ENCODE assay signal across 21 cellular contexts in genomic region chr9:136717399-136717798, GRCh38. TPM values are rescaled to one million over a fixed set of nuclear protein-coding genes. Genes with fewer than 3 reads are reported as not detected.
DNase-seq lines count a peak whose midpoint lies in the region; ATAC-seq, FAIRE-seq and TF ChIP-seq lines count a peak whose summit lies in the region.
"Had no signal": no experiment of that assay in that cellular context is flagged by ENCODE, and none has a peak within 500 bp of the region (broad histone marks: within the 10 kb centered on the region; RNA-seq: fewer than 3 reads in every experiment).

No MANE protein-coding gene starts in this region.

- H3K27ac ChIP-seq in BLaER1 (no peak overlapping the region), HEK293 (ENCODE audit: extremely low read depth, low read depth, low read length) (no peak overlapping the region), H1 (ENCODE audit: low read depth, low read length) (no peak overlapping the region), osteoblast (ENCODE audit: low read depth, low read length) (no peak overlapping the region), Karpas-422 (ENCODE audit: low read length) (no peak overlapping the region)
- H3K27ac ChIP-seq: C4-2B had no signal

- H2AFZ ChIP-seq in H1 (ENCODE audit: low read length) (no peak overlapping the region), osteoblast (ENCODE audit: low read length) (no peak overlapping the region), Karpas-422 (ENCODE audit: low read length) (no peak overlapping the region)

- H4K8ac ChIP-seq in H1 (ENCODE audit: extremely low read depth, insufficient read depth, low read length): peak overlapping the region; percentile 51; the same call in 1 of the 2 replicates

- CTCF ChIA-PET in HEK293 (lab: Yijun Ruan, JAX): no interaction called here
- CTCF ChIA-PET in H1 (lab: Charles Lee; ENCODE audit: partially characterized antibody): interaction anchor here (1.3 to 9.2 kb wide), 2 partner anchors 11 to 40 kb away, joined by 3 to 62 read pairs; partner anchors contain the start of gene LCN8

- ATAC-seq in GM21786 (IDR thresholded peaks at IDR 0.05; ENCODE audit: unreplicated experiment) (no peak), HG03354 (IDR thresholded peaks at IDR 0.05; ENCODE audit: poor library complexity, severe bottlenecking, unreplicated experiment) (no peak)

- no peak overlapping the region for H3K4ac ChIP-seq in H1 (replicated peaks; ENCODE audit: insufficient read length, low read depth, low read length)

- no peak for FAIRE-seq in H1 (lab: Jason Lieb, UNC)
- FAIRE-seq: D721Med, HTR-8/SVneo had no signal

- peaks cover 21% of the 10 kb centered on the region for H3K79me1 ChIP-seq in H1 (ENCODE audit: low read depth, low read length)

- H3K27me3 ChIP-seq in BLaER1 (no peaks in the 10 kb centered on the region), H1 (replicated peaks in 1 of 4; ENCODE audit: control insufficient read depth in 3 of 4, extremely low read depth in 1 of 4, insufficient read depth in 3 of 4, low read length in 3 of 4) (no peaks in the 10 kb centered on the region), osteoblast (ENCODE audit: insufficient read depth, low read length) (peaks cover 13% of the 10 kb centered on the region), Karpas-422 (ENCODE audit: low read length) (no peaks in the 10 kb centered on the region)

- no peak for TF ChIP-seq RAD21 in H1 (IDR thresholded peaks at IDR 0.05 in 1 of 2, conservative IDR thresholded peaks at IDR 0.05 in 1 of 2; ENCODE audit: low read depth in 2 of 2, low read length in 2 of 2)

- H2BK120ac ChIP-seq in H1 (replicated peaks; ENCODE audit: low read depth, low read length): no peak overlapping the region

- peaks cover 92% of the 10 kb centered on the region for H4K20me1 ChIP-seq in BLaER1
- H4K20me1 ChIP-seq in H1 (replicated peaks in 1 of 2; ENCODE audit: control insufficient read depth in 1 of 2, insufficient read depth in 2 of 2, low read length in 2 of 2): peaks cover 22 to 31% of the 10 kb centered on the region in 2 experiments
- peaks cover 16% of the 10 kb centered on the region for H4K20me1 ChIP-seq in osteoblast (ENCODE audit: insufficient read depth, low read length)
- H4K20me1 ChIP-seq in Karpas-422 (ENCODE audit: insufficient read depth, low read depth, low read length): 0 out of 2 replicates have a peak, but pooled peaks cover 5% of the 10 kb centered on the region

- H2BK15ac ChIP-seq in H1 (ENCODE audit: low read length): no peak overlapping the region

- peaks cover 3% of the 10 kb centered on the region; the same call in 1 of the 2 replicates for H3K23me2 ChIP-seq in H1 (ENCODE audit: low read depth, low read length)

- H3K9ac ChIP-seq in BLaER1 (peak overlapping the region; percentile 50; the same call in 1 of the 2 replicates), H1 (replicated peaks in 1 of 4; ENCODE audit: extremely low read depth in 1 of 4, low read depth in 3 of 4, low read length in 3 of 4) (no peak overlapping the region), Karpas-422 (ENCODE audit: low read length) (no peak overlapping the region)

- 79% methylated on average over 6 of the region's 16 CpGs; no CpG with 5 or more reads in 1 of the 2 experiments for WGBS in H1 (ENCODE audit: extremely low coverage in 1 of 2, insufficient coverage in 1 of 2, insufficient read length in 1 of 2, insufficient replicate concordance in 2 of 2, low coverage in 1 of 2, low lambda C conversion rate in 2 of 2, missing lambda C conversion rate in 1 of 2), 2 experiments

- H3K79me2 ChIP-seq in H1 (ENCODE audit: control insufficient read depth in 1 of 2, insufficient read depth in 2 of 2, low read length in 2 of 2) (peaks cover 0 to 11% of the 10 kb centered on the region in 2 experiments; a peak in 1 of 4 replicates), osteoblast (ENCODE audit: insufficient read depth, low read length) (no peaks in the 10 kb centered on the region), Karpas-422 (ENCODE audit: low read length) (no peaks in the 10 kb centered on the region)

- H3K56ac ChIP-seq in H1 (replicated peaks; ENCODE audit: insufficient read length, low read depth, low read length): no peak overlapping the region

- H3K4me3 ChIP-seq in BLaER1: no peak overlapping the region
- no peak overlapping the region for H3K4me3 ChIP-seq in HEK293 (ENCODE audit: low read depth, low read length)
- H3K4me3 ChIP-seq in H1 (ENCODE audit: extremely low read depth in 1 of 4, insufficient read depth in 2 of 4, low read depth in 3 of 4, low read length in 4 of 4): no peak overlapping the region
- no peak overlapping the region for H3K4me3 ChIP-seq in osteoblast (ENCODE audit: insufficient read depth, low read length)
- no peak overlapping the region for H3K4me3 ChIP-seq in Karpas-422 (ENCODE audit: low read length)
- H3K4me3 ChIP-seq: HAP-1 had no signal

- no peak overlapping the region for H3K14ac ChIP-seq in H1 (ENCODE audit: insufficient read length)

- H3K18ac ChIP-seq in H1 (ENCODE audit: extremely low read depth, low read length): no peak overlapping the region

- no peak for TF ChIP-seq CTCF in HEK293 (tag by site-specific recombination; IDR thresholded peaks at IDR 0.05)
- TF ChIP-seq CTCF in H1 (IDR thresholded peaks at IDR 0.05; ENCODE audit: control extremely low read depth in 1 of 3, insufficient read depth in 1 of 3, low read depth in 1 of 3, low read length in 3 of 3): no peak
- no peak for TF ChIP-seq CTCF in osteoblast (IDR thresholded peaks at IDR 0.05; ENCODE audit: extremely low read depth, low read depth, low read length)

- no peak overlapping the region for H2BK20ac ChIP-seq in H1 (ENCODE audit: low read length)

- no peak overlapping the region for H2BK5ac ChIP-seq in H1 (ENCODE audit: low read depth, low read length)

- no peak overlapping the region for H3K23ac ChIP-seq in H1 (ENCODE audit: insufficient read length)

- TF ChIP-seq EP300 in H1 (IDR thresholded peaks at IDR 0.05; ENCODE audit: borderline replicate concordance in 1 of 2, low read depth in 2 of 2, low read length in 2 of 2): no peak

- TF ChIP-seq POLR2A in H1 (IDR thresholded peaks at IDR 0.05; ENCODE audit: control extremely low read depth in 1 of 2, low read depth in 2 of 2, low read length in 2 of 2): no peak

- no peak overlapping the region for H2BK12ac ChIP-seq in H1 (ENCODE audit: low read depth, low read length)

- peaks cover 90% of the 10 kb centered on the region for H3K4me1 ChIP-seq in BLaER1
- no peaks in the 10 kb centered on the region for H3K4me1 ChIP-seq in HEK293 (ENCODE audit: control insufficient read depth, insufficient read depth, low read length)
- H3K4me1 ChIP-seq in H1 (replicated peaks in 1 of 4; ENCODE audit: control insufficient read depth in 3 of 4, insufficient read depth in 4 of 4, low read length in 3 of 4): peaks cover 0 to 15% (median 8%) of the 10 kb centered on the region in 4 experiments; a peak in 5 of 7 replicates
- H3K4me1 ChIP-seq in osteoblast (ENCODE audit: insufficient read depth, low read length): peaks cover 7% of the 10 kb centered on the region
- H3K4me1 ChIP-seq in Karpas-422 (ENCODE audit: low read length): no peaks in the 10 kb centered on the region

- DNase-seq in H1 (ENCODE audit: low read depth in 1 of 2, low spot score in 2 of 2) (no peak), osteoblast (ENCODE audit: insufficient read length, low spot score, missing footprints) (peak; percentile 81), Karpas-422 (no peak), dedifferentiated amniotic fluid mesenchymal stem cell (ENCODE audit: extremely low spot score) (no peak)
- DNase-seq: 8988T; Caco-2; CD4-positive, alpha-beta T cell; GF-D8; HFFc6; IMR-90; KBM-7 had no signal

- POLR2A ChIA-PET in HEK293 (lab: Yijun Ruan, JAX) (interaction anchor here (0.6 to 2.5 kb wide), 5 partner anchors 8 to 412 kb away, joined by 3 to 28 read pairs (median 5); no protein-coding TSS in a partner anchor), H1 (lab: Charles Lee; ENCODE audit: partially characterized antibody) (interaction anchor here (11.2 kb wide), 1 partner anchor 14 kb away, joined by 223 read pairs; no protein-coding TSS in a partner anchor)

- H2AK5ac ChIP-seq in H1 (ENCODE audit: low read depth, low read length): no peak overlapping the region

- H4K91ac ChIP-seq in H1 (replicated peaks; ENCODE audit: insufficient read length, low read length): no peak overlapping the region

- H3K9me2 ChIP-seq in Karpas-422 (replicated peaks; ENCODE audit: insufficient read depth, low read length): no peaks in the 10 kb centered on the region

- H3K4me2 ChIP-seq in BLaER1 (peak overlapping the region; percentile 86), H1 (ENCODE audit: insufficient read depth in 1 of 2, low read depth in 2 of 2, low read length in 2 of 2) (no peak overlapping the region), osteoblast (ENCODE audit: insufficient read depth, low read length) (no peak overlapping the region), Karpas-422 (ENCODE audit: low read depth, low read length, poor library complexity, severe bottlenecking) (no peak overlapping the region)

- H3K36me3 ChIP-seq in BLaER1 (peaks cover 52% of the 10 kb centered on the region), HEK293 (ENCODE audit: control insufficient read depth in 2 of 2, insufficient read depth in 1 of 2, low read length in 2 of 2) (peaks cover 0 to 50% of the 10 kb centered on the region in 2 experiments; a peak in 2 of 3 replicates), H1 (ENCODE audit: control insufficient read depth in 2 of 4, insufficient read depth in 4 of 4, low read length in 3 of 4) (peaks cover 0 to 8% (median 1%) of the 10 kb centered on the region in 4 experiments; a peak in 2 of 8 replicates), osteoblast (ENCODE audit: insufficient read depth, low read length) (no peaks in the 10 kb centered on the region), Karpas-422 (ENCODE audit: insufficient read depth, low read length) (no peaks in the 10 kb centered on the region)

- no peak overlapping the region for H4K5ac ChIP-seq in H1 (ENCODE audit: insufficient read length, low read depth, low read length)

- no peaks in the 10 kb centered on the region for H3K9me3 ChIP-seq in BLaER1
- H3K9me3 ChIP-seq in HEK293 (ENCODE audit: control insufficient read depth, insufficient read depth, low read depth, low read length): no peaks in the 10 kb centered on the region
- H3K9me3 ChIP-seq in H1 (ENCODE audit: insufficient read depth in 2 of 2, low read depth in 1 of 2, low read length in 1 of 2): no peaks in the 10 kb centered on the region
- no peaks in the 10 kb centered on the region for H3K9me3 ChIP-seq in osteoblast (ENCODE audit: low read depth, low read length)
- H3K9me3 ChIP-seq in Karpas-422 (ENCODE audit: low read length): no peaks in the 10 kb centered on the region
- H3K9me3 ChIP-seq: Caco-2, HAP-1 had no signal

RNA-seq across cellular contexts. Expression of gene DIPK1B, which starts 5.0 kb away (rescaled TPM):
- 32.3 and 35.3 TPM in 2 replicates for total RNA-seq in H1 (2021; fragmentation: NEBNext Ultra II Directional; extraction: Animal tissue kit (Norgen Biotek cat#: 25700))
- 64.8 and 78.8 TPM in 2 replicates for polyA plus RNA-seq in H1 (2011; rRNA removed)
- 58.4 TPM for polyA plus RNA-seq in H1 (2011; cell fraction: cytosol; rRNA removed)
- 75.1 TPM for polyA plus RNA-seq in H1 (2011; cell fraction: nucleus; rRNA removed)
- polyA plus RNA-seq in H1 (2012, experiment 1 of 2): 19.5 to 34.6 TPM (median 30.7 TPM) in 4 replicates
- polyA plus RNA-seq in H1 (2012, experiment 2 of 2): 28.6 TPM
- polyA plus RNA-seq in H1 (2013, experiment 1 of 2): 28.2 TPM
- polyA plus RNA-seq in H1 (2013, experiment 2 of 2): 28.5 TPM
- polyA minus RNA-seq in H1 (2011; rRNA and poly(A)+ RNA removed): 13.3 and 14.7 TPM in 2 replicates
- polyA minus RNA-seq in H1 (2011; cell fraction: cytosol; rRNA and poly(A)+ RNA removed): 22.6 TPM
- 19.6 TPM for polyA minus RNA-seq in H1 (2011; cell fraction: nucleus; rRNA and poly(A)+ RNA removed)
- total RNA-seq in osteoblast: not detected in 2 replicates
- total RNA-seq in Karpas-422 (2014; rRNA removed; shearing (Covaris generic); ENCODE audit: low replicate concordance): not detected in 2 replicates
- total RNA-seq: HFFc6 had no signal

RNA-seq across cellular contexts. Expression of gene LCN10, which starts 25.3 kb away (rescaled TPM):
- 2.8 and 4.8 TPM in 2 replicates for total RNA-seq in H1 (2021; fragmentation: NEBNext Ultra II Directional; extraction: Animal tissue kit (Norgen Biotek cat#: 25700))
- 2.6 and 3.5 TPM in 2 replicates for polyA plus RNA-seq in H1 (2011; rRNA removed)
- 3.5 TPM for polyA plus RNA-seq in H1 (2011; cell fraction: cytosol; rRNA removed)
- 3.0 TPM for polyA plus RNA-seq in H1 (2011; cell fraction: nucleus; rRNA removed)
- polyA plus RNA-seq in H1 (2012, experiment 1 of 2): 1.1 to 2.7 TPM (median 2.4 TPM) in 4 replicates
- 2.3 TPM for polyA plus RNA-seq in H1 (2012, experiment 2 of 2)
- 2.1 TPM for polyA plus RNA-seq in H1 (2013, experiment 1 of 2)
- 2.0 TPM for polyA plus RNA-seq in H1 (2013, experiment 2 of 2)
- 0.98 and 1.5 TPM in 2 replicates for polyA minus RNA-seq in H1 (2011; rRNA and poly(A)+ RNA removed)
- 2.1 TPM for polyA minus RNA-seq in H1 (2011; cell fraction: cytosol; rRNA and poly(A)+ RNA removed)
- 0.60 TPM for polyA minus RNA-seq in H1 (2011; cell fraction: nucleus; rRNA and poly(A)+ RNA removed)
- total RNA-seq in osteoblast: not detected in 2 replicates
- total RNA-seq in Karpas-422 (2014; rRNA removed; shearing (Covaris generic); ENCODE audit: low replicate concordance): not detected in 2 replicates
- total RNA-seq: Caco-2; CD4-positive, alpha-beta T cell; H4; HFFc6; IMR-90 had no signal
- polyA plus RNA-seq: IMR-90 had no signal

RNA-seq across cellular contexts. Expression of gene AGPAT2, which starts 30.1 kb away (rescaled TPM):
- total RNA-seq in H1 (2021; fragmentation: NEBNext Ultra II Directional; extraction: Animal tissue kit (Norgen Biotek cat#: 25700)): 30.5 and 31.6 TPM in 2 replicates
- 37.6 and 52.1 TPM in 2 replicates for polyA plus RNA-seq in H1 (2011; rRNA removed)
- polyA plus RNA-seq in H1 (2011; cell fraction: cytosol; rRNA removed): 36.0 TPM
- polyA plus RNA-seq in H1 (2011; cell fraction: nucleus; rRNA removed): 44.9 TPM
- polyA plus RNA-seq in H1 (2012, experiment 1 of 2): 16.4 to 27.5 TPM (median 25.2 TPM) in 4 replicates
- 26.0 TPM for polyA plus RNA-seq in H1 (2012, experiment 2 of 2)
- 32.4 TPM for polyA plus RNA-seq in H1 (2013, experiment 1 of 2)
- polyA plus RNA-seq in H1 (2013, experiment 2 of 2): 37.1 TPM
- 9.3 and 15.5 TPM in 2 replicates for polyA minus RNA-seq in H1 (2011; rRNA and poly(A)+ RNA removed)
- polyA minus RNA-seq in H1 (2011; cell fraction: cytosol; rRNA and poly(A)+ RNA removed): 19.5 TPM
- 12.9 TPM for polyA minus RNA-seq in H1 (2011; cell fraction: nucleus; rRNA and poly(A)+ RNA removed)
- total RNA-seq in osteoblast: 26.5 and 30.0 TPM in 2 replicates
- total RNA-seq in Karpas-422 (2014; rRNA removed; shearing (Covaris generic); ENCODE audit: low replicate concordance): 12.3 and 38.5 TPM in 2 replicates

RNA-seq across cellular contexts. Expression of gene LCN6, which starts 30.9 kb away (rescaled TPM):
- not detected in 2 replicates for total RNA-seq in H1 (2021; fragmentation: NEBNext Ultra II Directional; extraction: Animal tissue kit (Norgen Biotek cat#: 25700))
- not detected in 2 replicates for polyA plus RNA-seq in H1 (2011; rRNA removed)
- not detected for polyA plus RNA-seq in H1 (2011; cell fraction: cytosol; rRNA removed)
- polyA plus RNA-seq in H1 (2011; cell fraction: nucleus; rRNA removed): not detected
- not detected in 4 replicates for polyA plus RNA-seq in H1 (2012, experiment 1 of 2)
- polyA plus RNA-seq in H1 (2012, experiment 2 of 2): not detected
- not detected for polyA plus RNA-seq in H1 (2013, experiment 1 of 2)
- polyA plus RNA-seq in H1 (2013, experiment 2 of 2): not detected
- polyA minus RNA-seq in H1 (2011; rRNA and poly(A)+ RNA removed): not detected in 2 replicates
- polyA minus RNA-seq in H1 (2011; cell fraction: cytosol; rRNA and poly(A)+ RNA removed): not detected
- not detected for polyA minus RNA-seq in H1 (2011; cell fraction: nucleus; rRNA and poly(A)+ RNA removed)
- total RNA-seq in osteoblast: not detected in 2 replicates
- not detected in 2 replicates for total RNA-seq in Karpas-422 (2014; rRNA removed; shearing (Covaris generic); ENCODE audit: low replicate concordance)
- total RNA-seq: B cell; Caco-2; CD4-positive, alpha-beta T cell; H4; HFFc6; IMR-90 had no signal
- polyA plus RNA-seq: IMR-90 had no signal

RNA-seq across cellular contexts. Expression of gene LCN8, which starts 40.6 kb away (rescaled TPM):
- not detected in 2 replicates for total RNA-seq in H1 (2021; fragmentation: NEBNext Ultra II Directional; extraction: Animal tissue kit (Norgen Biotek cat#: 25700))
- polyA plus RNA-seq in H1 (2011; rRNA removed): 0.14 TPM in 1 of 2 replicates, not detected in the other
- 0.05 TPM for polyA plus RNA-seq in H1 (2011; cell fraction: cytosol; rRNA removed)
- 0.31 TPM for polyA plus RNA-seq in H1 (2011; cell fraction: nucleus; rRNA removed)
- polyA plus RNA-seq in H1 (2012, experiment 1 of 2): 0.07 TPM in 1 of 4 replicates, not detected in the others
- not detected for polyA plus RNA-seq in H1 (2012, experiment 2 of 2)
- not detected for polyA plus RNA-seq in H1 (2013, experiment 1 of 2)
- polyA plus RNA-seq in H1 (2013, experiment 2 of 2): 0.02 TPM
- polyA minus RNA-seq in H1 (2011; rRNA and poly(A)+ RNA removed): not detected in 2 replicates
- not detected for polyA minus RNA-seq in H1 (2011; cell fraction: cytosol; rRNA and poly(A)+ RNA removed)
- polyA minus RNA-seq in H1 (2011; cell fraction: nucleus; rRNA and poly(A)+ RNA removed): not detected
- not detected in 2 replicates for total RNA-seq in osteoblast
- total RNA-seq in Karpas-422 (2014; rRNA removed; shearing (Covaris generic); ENCODE audit: low replicate concordance): not detected in 2 replicates
- total RNA-seq: Caco-2; CD4-positive, alpha-beta T cell; H4; HFFc6; IMR-90 had no signal
- polyA plus RNA-seq: IMR-90 had no signal

Comparison
In these comparisons a context has a peak if more than half of its experiments do, and no peak if none do; other contexts are left out.
1. RNA of gene DIPK1B, which starts 5.0 kb away (total RNA-seq): 32.3 to 35.3 TPM in H1; not detected in osteoblast and not detected in Karpas-422; every median in the first group is over 10 times any median in the second.